8 cellular contexts compared by ENCODE assay signal in genomic region chr12:27779416-27779815, GRCh38. TPM values are rescaled to one million over a fixed set of nuclear protein-coding genes. Genes with fewer than 3 reads are reported as not detected.
DNase-seq lines count a peak whose midpoint lies in the region; ATAC-seq, FAIRE-seq and TF ChIP-seq lines count a peak whose summit lies in the region.

No MANE protein-coding gene starts in this region.

- peak overlapping the region; percentile 24 for H3K9ac ChIP-seq in iPS-15b (ENCODE audit: low read depth, low read length)

- ATAC-seq in HG02938 (IDR thresholded peaks at IDR 0.05; ENCODE audit: unreplicated experiment), result peak; percentile 26

- peak; percentile 33 for FAIRE-seq in GM12892 (lab: Jason Lieb, UNC)

- no peak for TF ChIP-seq POLR2A in GM12892 (IDR thresholded peaks at IDR 0.05; ENCODE audit: low read depth, low read length)
- TF ChIP-seq POLR2A in adrenal gland (IDR thresholded peaks at IDR 0.05), result no peak

- no peak for TF ChIP-seq CTCF in adrenal gland (IDR thresholded peaks at IDR 0.05)

- peak; percentile 7 for DNase-seq in ACHN
- DNase-seq in GM12892 (ENCODE audit: insufficient read length), result no peak
- DNase-seq in NCI-H2227 (lab: John Stamatoyannopoulos, UW; ENCODE audit: unreplicated experiment), result peak; percentile 50
- DNase-seq in adrenal gland, result peak in 6 of 7 donors; percentile 8 to 55 (median 20)
- no peak for DNase-seq in A172 (ENCODE audit: low spot score)

- intact Hi-C loops in adrenal gland (cut with DNase I), result no loop called here

- H3K4me3 ChIP-seq in adrenal gland (peak overlapping the region in 3 of 4 donors; percentile 21 to 92 (median 64)), iPS-15b (ENCODE audit: low read depth, low read length) (peak overlapping the region; percentile 91), skin epidermis (peak overlapping the region; percentile 63 to 89 (median 74))

- H3K9me3 ChIP-seq in adrenal gland (replicated peaks in 1 of 3), result no peaks in the 10 kb centered on the region
- H3K9me3 ChIP-seq in iPS-15b (ENCODE audit: control insufficient read depth, insufficient read depth, low read length), result no peaks in the 10 kb centered on the region

- 2 to 7% (median 4%) methylated on average over 15 of the region's 15 CpGs for WGBS in adrenal gland, 4 donors

- peak overlapping the region in 4 of 5 donors; percentile 63 to 96 (median 80) for H3K27ac ChIP-seq in adrenal gland
- H3K27ac ChIP-seq in skin epidermis, result peak overlapping the region; percentile 36 to 94 (median 87)

- in situ Hi-C loops in ACHN (cut with HindIII; ENCODE audit: low pct_ligation_motif_present, low pct_unique_long_range_greater_than_20kb, low sequenced_read_pairs), result no loop called here

- H3K27me3 ChIP-seq in adrenal gland (no peaks in the 10 kb centered on the region), iPS-15b (ENCODE audit: control insufficient read depth, insufficient read depth, low read length) (no peaks in the 10 kb centered on the region)

- H3K36me3 ChIP-seq in adrenal gland (replicated peaks in 1 of 2), result no peaks in the 10 kb centered on the region
- no peaks in the 10 kb centered on the region for H3K36me3 ChIP-seq in iPS-15b (ENCODE audit: control insufficient read depth, insufficient read depth, low read length)

- H3K4me1 ChIP-seq in adrenal gland (replicated peaks in 1 of 2) (peaks cover 8 to 30% of the 10 kb centered on the region in 2 donors), iPS-15b (ENCODE audit: control insufficient read depth, insufficient read depth, low read length) (peaks cover 11% of the 10 kb centered on the region)

RNA-seq across cellular contexts. Expression of gene KLHL42, which starts 0.6 kb away (rescaled TPM):
- 8.4 TPM for polyA plus RNA-seq in GM12892 (2012; ENCODE audit: missing spikeins)
- 10 to 100 TPM; 15.2 to 20.8 (median 19.0) TPM for total RNA-seq in adrenal gland
- polyA plus RNA-seq in adrenal gland, result 10 to 100 TPM in 1 of 3 donors, 1 to 10 TPM in 2; 7.8 to 12.7 (median 9.4) TPM
- total RNA-seq in A172 (2014; rRNA removed; shearing (Covaris generic)), result 18.4 and 19.0 TPM in 2 replicates

RNA-seq across cellular contexts. Expression of gene MANSC4, which starts 0.6 kb away (rescaled TPM):
- not detected for polyA plus RNA-seq in GM12892 (2012; ENCODE audit: missing spikeins)
- total RNA-seq in adrenal gland, result not detected
- under 1 TPM in 1 of 3 donors, not detected in 2; 0.07 TPM for polyA plus RNA-seq in adrenal gland
- not detected in 2 replicates for total RNA-seq in A172 (2014; rRNA removed; shearing (Covaris generic))

Comparison
In these comparisons a context has a peak if more than half of its experiments do, and no peak if none do; other contexts are left out.
1. DNase-seq: peak in ACHN (single experiment), NCI-H2227 (single experiment) and adrenal gland (6 of 7); none in GM12892 (single experiment) and A172 (single experiment).
2. Peak in every context shown above with its lines, with median percentiles within 50 percentile points of each other: H3K4me3 ChIP-seq.